19 cellular contexts compared by ENCODE assay signal in the genomic region with DNA sequence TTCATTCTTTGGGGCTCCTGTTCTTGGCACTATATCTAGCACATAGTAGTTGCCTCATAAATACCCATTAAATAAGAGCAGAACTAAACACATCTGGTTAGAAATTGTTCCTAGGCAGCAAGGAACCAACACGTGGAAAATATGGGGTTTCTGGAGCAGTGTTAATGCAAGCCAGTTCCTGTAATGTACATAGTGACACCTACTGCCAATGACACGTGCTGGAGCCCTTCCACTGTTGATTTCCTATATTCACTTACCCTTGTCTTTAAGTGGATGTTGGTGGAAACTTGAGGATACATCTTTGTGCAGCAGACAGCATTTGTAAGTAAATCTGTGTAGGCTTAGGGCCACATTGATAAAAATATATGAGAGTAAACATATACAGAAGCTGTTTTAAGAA. TPM values are rescaled to one million over a fixed set of nuclear protein-coding genes. Genes with fewer than 3 reads are reported as not detected.
DNase-seq lines count a peak whose midpoint lies in the region; ATAC-seq and TF ChIP-seq lines count a peak whose summit lies in the region.
"Had no signal": no experiment of that assay in that cellular context is flagged by ENCODE, and none has a peak within 500 bp of the region (broad histone marks: within the 10 kb centered on the region; RNA-seq: fewer than 3 reads in every experiment).

No MANE protein-coding gene starts in this region.

- H3K27me3 Mint-ChIP-seq in CD8-positive, alpha-beta T cell (ENCODE audit: low read depth): no peaks in the 10 kb centered on the region

- no peak overlapping the region for H3K9ac ChIP-seq in colonic mucosa (ENCODE audit: low read depth in 2 of 2, low read length in 2 of 2)

- CTCF ChIA-PET in CD8-positive, alpha-beta T cell (lab: Charles Lee): no interaction called here

- no peak overlapping the region for H3K4me3 ChIP-seq in CD8-positive, alpha-beta T cell (ENCODE audit: low read depth, low read length)
- H3K4me3 ChIP-seq in GM12864 (ENCODE audit: low read depth, low read length) (no peak overlapping the region), colonic mucosa (no peak overlapping the region)
- H3K4me3 ChIP-seq: lung, MG63, PC-9 had no signal

- no peaks in the 10 kb centered on the region for H3K9me3 Mint-ChIP-seq in CD8-positive, alpha-beta T cell
- H3K9me3 Mint-ChIP-seq: dendritic cell treated with granulocyte-macrophage colony-stimulating factor and Interleukin-4, amounts not matched to agents 40 ng/mL and 50 ng/mL, for 4 days had no signal

- POLR2A ChIA-PET in CD8-positive, alpha-beta T cell (lab: Charles Lee): no interaction called here

- no peaks in the 10 kb centered on the region for H3K36me3 Mint-ChIP-seq in CD8-positive, alpha-beta T cell
- H3K36me3 Mint-ChIP-seq: CD4-positive, alpha-beta memory T cell had no signal

- no peak for ATAC-seq in CD8-positive, alpha-beta T cell
- ATAC-seq in GM19397 (IDR thresholded peaks at IDR 0.05; ENCODE audit: unreplicated experiment) (no peak), GM19395 (IDR thresholded peaks at IDR 0.05; ENCODE audit: unreplicated experiment) (no peak), GM21717 (IDR thresholded peaks at IDR 0.05; ENCODE audit: unreplicated experiment) (no peak), GM18511 (IDR thresholded peaks at IDR 0.05; ENCODE audit: unreplicated experiment) (no peak)

- no peak for DNase-seq in CD8-positive, alpha-beta T cell
- no peak for DNase-seq in GM12864 (ENCODE audit: low read depth)
- peak; percentile 45 to 73 for DNase-seq in NOMO-1 (lab: John Stamatoyannopoulos, UW; ENCODE audit: unreplicated experiment in 2 of 2)
- DNase-seq in colonic mucosa: peak; percentile 20
- DNase-seq: CD4-positive, alpha-beta memory T cell; MG63; NCI-H2227 treated with DMSO at 0.1 percent for 48 hours; occipital lobe; PC-9; T-helper 9 cell; testis had no signal

- H3K4me1 ChIP-seq in CD8-positive, alpha-beta T cell (ENCODE audit: insufficient read depth, low read length): peaks cover 21% of the 10 kb centered on the region
- peaks cover 8% of the 10 kb centered on the region for H3K4me1 ChIP-seq in colonic mucosa

- peaks cover 33% of the 10 kb centered on the region for H3K4me1 Mint-ChIP-seq in CD8-positive, alpha-beta T cell (ENCODE audit: low read depth)

- no peaks in the 10 kb centered on the region for H3K9me3 ChIP-seq in CD8-positive, alpha-beta T cell (ENCODE audit: low read length)
- H3K9me3 ChIP-seq in colonic mucosa: no peaks in the 10 kb centered on the region
- H3K9me3 ChIP-seq: MG63, testis had no signal

- H3K27me3 ChIP-seq in CD8-positive, alpha-beta T cell (ENCODE audit: insufficient read depth, low read length): no peaks in the 10 kb centered on the region
- H3K27me3 ChIP-seq in colonic mucosa: no peaks in the 10 kb centered on the region
- H3K27me3 ChIP-seq: testis had no signal

- no peak overlapping the region for H3K27ac ChIP-seq in CD8-positive, alpha-beta T cell (ENCODE audit: low read depth, low read length)
- H3K27ac ChIP-seq in colonic mucosa: no peak overlapping the region
- H3K27ac ChIP-seq: HL-60, PC-9, testis had no signal

- H3K36me3 ChIP-seq in CD8-positive, alpha-beta T cell (ENCODE audit: insufficient read depth, low read length): no peaks in the 10 kb centered on the region
- no peaks in the 10 kb centered on the region for H3K36me3 ChIP-seq in colonic mucosa
- H3K36me3 ChIP-seq: MG63 had no signal

- peak overlapping the region; percentile 2 for H3K4me3 Mint-ChIP-seq in CD8-positive, alpha-beta T cell

- intact Hi-C loops in CD8-positive, alpha-beta T cell (cut with DNase I, micrococcal nuclease): no loop called here
- intact Hi-C loops in colonic mucosa (cut with DNase I): loop anchor here (10.0 kb wide), 1 partner anchor 87 kb away; no protein-coding TSS in a partner anchor

- TF ChIP-seq CTCF in CD8-positive, alpha-beta T cell (IDR thresholded peaks at IDR 0.05): no peak
- TF ChIP-seq CTCF in GM12864 (IDR thresholded peaks at IDR 0.05; ENCODE audit: low read depth, low read length, missing control alignments) (peak; percentile 13), colonic mucosa (IDR thresholded peaks at IDR 0.05) (no peak)

- no peak overlapping the region for H3K27ac Mint-ChIP-seq in CD8-positive, alpha-beta T cell
- H3K27ac Mint-ChIP-seq: CD4-positive, alpha-beta memory T cell had no signal

RNA-seq across cellular contexts. Expression of gene IRF8, which starts 1.6 kb away (rescaled TPM):
- 10 to 100 TPM; 23.0 to 25.5 TPM for total RNA-seq in CD8-positive, alpha-beta T cell
- total RNA-seq in colonic mucosa: 10 to 100 TPM; 25.1 to 52.5 TPM
- total RNA-seq: fibroblast of lung, PC-9 had no signal

Comparison
In these comparisons a context has a peak if more than half of its experiments do, and no peak if none do; other contexts are left out.
1. DNase-seq: peak in NOMO-1 (2 of 2) and colonic mucosa (single experiment); none in CD8-positive, alpha-beta T cell (0 of 7) and GM12864 (single experiment).